ENCODE assay signal across 28 cellular contexts in the genomic region with DNA sequence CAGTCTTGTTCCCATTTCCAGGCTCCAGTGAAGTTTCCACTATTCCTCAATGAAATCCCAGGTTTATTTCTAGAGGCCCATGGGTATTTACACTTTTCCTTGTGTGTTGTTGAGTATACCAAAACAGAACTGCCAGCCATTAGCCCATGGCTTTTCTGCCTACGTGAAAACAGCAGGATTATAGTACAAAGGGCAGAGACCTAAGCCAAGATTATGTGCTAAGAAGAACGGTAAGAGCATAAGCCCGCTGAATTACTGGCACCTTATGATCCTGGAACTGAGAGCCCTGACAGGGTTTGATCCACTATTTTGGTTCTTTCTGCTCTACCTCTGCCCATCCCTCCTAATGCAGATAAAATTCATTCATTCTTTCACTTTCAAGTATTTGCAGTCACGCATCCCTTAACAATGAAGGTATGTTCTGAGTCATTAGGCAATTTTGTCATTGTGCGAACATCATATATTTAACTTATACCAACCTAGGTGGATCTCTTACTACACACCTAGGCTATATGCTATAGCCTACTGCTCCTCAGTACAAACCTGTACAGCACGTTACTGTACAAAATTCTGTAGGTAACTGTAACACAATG. TPM values are rescaled to one million over a fixed set of nuclear protein-coding genes. Genes with fewer than 3 reads are reported as not detected.
DNase-seq lines count a peak whose midpoint lies in the region; ATAC-seq, FAIRE-seq and TF ChIP-seq lines count a peak whose summit lies in the region.
"Had no signal": no experiment of that assay in that cellular context is flagged by ENCODE, and none has a peak within 500 bp of the region (broad histone marks: within the 10 kb centered on the region; RNA-seq: fewer than 3 reads in every experiment).

No MANE protein-coding gene starts in this region.

- H3K4me2 ChIP-seq in A549 = 0 out of 3 replicates have a peak overlapping the region, but pooled peaks have one; percentile 27

- in situ Hi-C loops in gastrocnemius medialis (cut with MboI; ENCODE audit: low sequenced_read_pairs in 4 of 4) = loop anchor here in 1 of 4 donors (25.0 kb wide), 1 partner anchor 559 kb away; no protein-coding TSS in a partner anchor

- CTCF ChIA-PET in A549 (lab: Yijun Ruan, JAX) = no interaction called here

- H3K27me3 ChIP-seq in foreskin keratinocyte (no peaks in the 10 kb centered on the region), gastrocnemius medialis (no peaks in the 10 kb centered on the region)
- H3K27me3 ChIP-seq: BE2C, body of pancreas, heart right ventricle, neutrophil, uterus had no signal

- H3K4me3 ChIP-seq in A549 (no peak overlapping the region), gastrocnemius medialis (no peak overlapping the region)
- H3K4me3 ChIP-seq: body of pancreas, heart right ventricle, left ventricle myocardium inferior, uterus had no signal

- no peaks in the 10 kb centered on the region for H3K36me3 ChIP-seq in gastrocnemius medialis
- H3K36me3 ChIP-seq: BE2C, heart right ventricle, left ventricle myocardium inferior, neutrophil, uterus had no signal

- TF ChIP-seq RAD21 in A549 (conservative IDR thresholded peaks at IDR 0.05 in 1 of 2, IDR thresholded peaks at IDR 0.05 in 1 of 2) = no peak

- 90% methylated on average over 6 of the region's 6 CpGs for WGBS in A549 (ENCODE audit: missing lambda C conversion rate)

- no peak for TF ChIP-seq CTCF in A549 (IDR thresholded peaks at IDR 0.05)
- TF ChIP-seq CTCF in foreskin keratinocyte (conservative IDR thresholded peaks at IDR 0.05) = no peak
- TF ChIP-seq CTCF in gastrocnemius medialis (IDR thresholded peaks at IDR 0.05 in 4 of 5, conservative IDR thresholded peaks at IDR 0.05 in 1 of 5) = no peak

- H3K9me3 ChIP-seq in A549 (no peaks in the 10 kb centered on the region), gastrocnemius medialis (no peaks in the 10 kb centered on the region)
- H3K9me3 ChIP-seq: BE2C, body of pancreas, heart right ventricle, left ventricle myocardium inferior, neutrophil, uterus had no signal

- FAIRE-seq in A549 (lab: Jason Lieb, UNC) = no peak

- POLR2A ChIA-PET in A549 (lab: Yijun Ruan, JAX) = no interaction called here

- ATAC-seq in A549 = no peak; a peak in 2 of 6 replicates
- ATAC-seq in GM21717 (IDR thresholded peaks at IDR 0.05; ENCODE audit: unreplicated experiment) = peak; percentile 63
- ATAC-seq in foreskin keratinocyte = peak; percentile 48
- ATAC-seq in HG03280 (IDR thresholded peaks at IDR 0.05; ENCODE audit: unreplicated experiment) = no peak
- ATAC-seq in gastrocnemius medialis = no peak
- ATAC-seq: body of pancreas had no signal

- TF ChIP-seq EP300 in A549 (IDR thresholded peaks at IDR 0.05) = no peak

- DNase-seq in A549 (ENCODE audit: low read depth in 1 of 2, low spot score in 1 of 2) = no peak
- DNase-seq in NCI-H82 treated with DMSO at 0.1 percent for 48 hours (lab: John Stamatoyannopoulos, UW; ENCODE audit: unreplicated experiment) = peak; percentile 96
- peak in 1 of 2 donors; percentile 71 for DNase-seq in foreskin keratinocyte
- no peak for DNase-seq in stimulated activated naive CD4-positive, alpha-beta T cell (lab: John Stamatoyannopoulos, UW)
- no peak for DNase-seq in gastrocnemius medialis
- DNase-seq in NCI-H187 (lab: John Stamatoyannopoulos, UW) = no peak
- DNase-seq: 8988T; activated CD8-positive, alpha-beta memory T cell treated with anti-CD3 and anti-CD28 coated beads, Interleukin-2, amount 50 U/mL, for 4 hours; activated naive CD8-positive, alpha-beta T cell treated with anti-CD3 and anti-CD28 coated beads for 36 hours; BE2C; body of pancreas; Calu3; endodermal cell; GOT3; heart right ventricle; immature natural killer cell; left ventricle myocardium inferior; NCI-H1417; NCI-H526 treated with DMSO at 0.1 percent for 48 hours; stimulated activated CD4-positive, alpha-beta T cell treated with anti-CD3 and anti-CD28 coated beads, Interleukin-4, amount 100 ng/mL, for 4 hours; uterus had no signal

- H3K4me1 ChIP-seq in A549 (peaks cover 73% of the 10 kb centered on the region), foreskin keratinocyte (peaks cover 41% of the 10 kb centered on the region), gastrocnemius medialis (peaks cover 21 to 28% of the 10 kb centered on the region in 2 donors)
- H3K4me1 ChIP-seq: body of pancreas had no signal

- H3K27ac ChIP-seq in A549 (peak overlapping the region; percentile 18 to 69; a peak in 4 of 6 replicates), foreskin keratinocyte (peak overlapping the region; percentile 49), gastrocnemius medialis (no peak overlapping the region)
- H3K27ac ChIP-seq: body of pancreas, heart right ventricle, left ventricle myocardium inferior, neutrophil, VCaP had no signal

- TF ChIP-seq POLR2A in A549 (IDR thresholded peaks at IDR 0.05; ENCODE audit: low read length) (no peak), gastrocnemius medialis (IDR thresholded peaks at IDR 0.05) (no peak)

- intact Hi-C loops in gastrocnemius medialis (cut with DNase I; ENCODE audit: low total_unique reads) = no loop called here

TF ChIP-seq in A549, 52 proteins besides CTCF, POLR2A, EP300 and RAD21:
- TF ChIP-seq CBX8 (IDR thresholded peaks at IDR 0.05) (no peak), FOSL2 (IDR thresholded peaks at IDR 0.05) (no peak), FOSL2 (CRISPR knock-in tag; IDR thresholded peaks at IDR 0.05) (no peak), FOSB (CRISPR knock-in tag; IDR thresholded peaks at IDR 0.05) (peak; percentile 59; the same call in 1 of the 2 replicates)

RNA-seq across cellular contexts. Expression of a gene that starts 16.0 kb away (rescaled TPM):
- polyA plus RNA-seq in A549 (2011; rRNA removed) = 208 and 212 TPM in 2 replicates
- polyA plus RNA-seq in A549 (2012; cell fraction: cytosol; rRNA removed) = 38.1 and 39.8 TPM in 2 replicates
- 42.9 and 51.9 TPM in 2 replicates for polyA plus RNA-seq in A549 (2012; cell fraction: nucleus; rRNA removed)
- 78.1 to 79.2 TPM (median 78.2 TPM) in 3 replicates for polyA plus RNA-seq in A549 (2017; fragmentation: RNase III; extraction: RNeasy Plus Mini Kit Qiagen cat#74134 plus additional on column Dnase treatment)
- polyA minus RNA-seq in A549 (2011; rRNA and poly(A)+ RNA removed) = 300 and 317 TPM in 2 replicates
- total RNA-seq in foreskin keratinocyte = 99.5 and 150 TPM in 2 replicates
- 16.2 and 21.2 TPM in 2 replicates for polyA plus RNA-seq in foreskin keratinocyte
- 10 to 100 TPM in 2 of 4 donors, 1 to 10 TPM in 2; 5.4 to 58.5 (median 30.3) TPM for total RNA-seq in gastrocnemius medialis
- total RNA-seq: activated naive CD8-positive, alpha-beta T cell treated with anti-CD3 and anti-CD28 coated beads for 36 hours; activated T-helper 2 cell treated with anti-CD3 and anti-CD28 coated beads, Interferon-gamma antibody, Interleukin-2, Interleukin-4, amounts not matched to agents 10 μg/mL and 5 μg/mL and 100 μg/mL, durations not matched to agents 14 hours and 24 hours and 36 hours; OCI-LY7; T-helper 1 cell treated with Interleukin-12 subunit alpha and Interleukin-12 subunit beta and Interleukin-4 antibody, amounts not matched to agents 30 ng/mL and 1 ng/mL, for 36 hours had no signal

Comparison
In these comparisons a context has a peak if more than half of its experiments do, and no peak if none do; other contexts are left out.
1. ATAC-seq: peak in GM21717 (single experiment) and foreskin keratinocyte (single experiment); none in A549 (0 of 2), HG03280 (single experiment) and gastrocnemius medialis (0 of 2).
2. H3K27ac ChIP-seq: peak in A549 (2 of 2) and foreskin keratinocyte (single experiment); none in gastrocnemius medialis (0 of 4).